ENCODE assay signal across 1 cellular context in the genomic region with DNA sequence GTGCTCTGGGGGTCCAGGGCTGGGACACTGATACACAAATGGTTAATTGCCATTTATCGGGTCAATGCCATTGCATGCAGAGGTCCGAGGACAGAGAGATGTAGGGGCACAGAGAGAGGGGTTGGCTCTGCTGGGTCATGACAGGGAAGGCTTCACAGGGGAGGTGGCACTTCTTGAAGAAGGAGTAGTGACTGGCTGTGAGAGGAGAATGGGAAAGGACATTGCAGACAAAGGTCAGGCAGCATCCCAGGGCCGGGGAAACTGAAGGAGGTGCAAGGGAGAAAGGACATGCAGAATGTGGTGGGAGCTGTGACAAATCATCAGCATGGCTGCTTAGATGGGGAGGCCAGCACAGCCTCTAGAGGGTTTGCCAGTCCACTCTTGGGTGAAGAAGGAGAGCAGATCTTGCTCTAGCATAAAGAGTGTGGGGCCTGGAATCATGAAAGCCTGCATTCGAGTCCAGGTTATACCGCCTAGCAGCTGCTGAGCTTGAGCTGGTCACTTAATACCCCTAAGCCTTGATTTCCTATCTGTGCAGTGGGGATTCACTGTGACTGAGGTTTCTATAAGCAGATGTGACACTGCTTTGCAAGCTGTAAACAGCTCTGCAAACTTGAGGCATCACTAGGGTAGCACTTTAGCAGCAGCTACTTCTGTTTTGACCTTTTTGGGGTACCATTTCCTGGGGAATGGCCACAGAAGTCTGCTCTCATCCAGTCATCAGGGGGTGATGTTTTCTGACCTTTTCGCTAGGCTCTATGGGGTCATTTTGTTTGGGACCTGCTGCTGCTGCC.
TF ChIP-seq lines count a peak whose summit lies in the region.

No MANE protein-coding gene starts in this region.

TF ChIP-seq in H1, 55 proteins besides CTCF, POLR2A, EP300 and RAD21:
- TF ChIP-seq BRCA1 (IDR thresholded peaks at IDR 0.05; ENCODE audit: low read depth, low read length) = no peak
- TF ChIP-seq SIRT6 (IDR thresholded peaks at IDR 0.05; ENCODE audit: low read length) = no peak
TF ChIP-seq in H1: peak in this region for 0.
